In the genomic region with DNA sequence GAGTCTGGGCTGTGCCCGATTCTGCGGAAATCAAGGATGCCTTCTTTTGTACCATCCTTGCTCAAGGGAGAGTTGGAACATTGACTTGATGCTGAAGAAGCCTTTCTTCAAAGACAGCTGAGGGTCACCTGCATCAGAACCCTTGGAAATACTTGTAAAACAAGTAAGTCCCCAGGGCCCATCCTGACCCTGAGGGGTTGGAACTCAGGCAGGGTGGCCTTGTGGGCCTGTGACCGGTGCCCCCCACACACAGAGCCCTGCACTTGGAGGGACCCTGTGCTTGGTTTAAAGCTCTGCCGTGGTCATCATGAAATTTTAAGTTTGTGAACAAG, we compare ENCODE assay signal across 11 cellular contexts. TPM values are rescaled to one million over a fixed set of nuclear protein-coding genes. Genes with fewer than 3 reads are reported as not detected.
A peak's percentile ranks its signal among the peaks of the same experiment; 100 is the strongest.
DNase-seq lines count a peak whose midpoint lies in the region; ATAC-seq and TF ChIP-seq lines count a peak whose summit lies in the region.
"Had no signal": no experiment of that assay in that cellular context is flagged by ENCODE, and none has a peak within 500 bp of the region (broad histone marks: within the 10 kb centered on the region; RNA-seq: fewer than 3 reads in every experiment).

No MANE protein-coding gene starts in this region.

- H3K27me3 Mint-ChIP-seq in chondrocyte (ENCODE audit: low read depth) (no peaks in the 10 kb centered on the region), osteocyte (ENCODE audit: unreplicated experiment) (no peaks in the 10 kb centered on the region)
- H3K27me3 Mint-ChIP-seq: effector memory CD8-positive, alpha-beta T cell had no signal

- DNase-seq in MM.1S: no peak
- no peak for DNase-seq in chondrocyte (ENCODE audit: low spot score)
- DNase-seq in osteocyte (ENCODE audit: extremely low spot score, unreplicated experiment): no peak
- no peak for DNase-seq in aorta
- no peak for DNase-seq in ascending aorta (ENCODE audit: low spot score in 2 of 2)
- no peak for DNase-seq in substantia nigra (lab: John Stamatoyannopoulos, UW)
- DNase-seq: effector memory CD8-positive, alpha-beta T cell; thyroid gland had no signal

- H3K4me1 ChIP-seq in BLaER1 treated with 17β-estradiol and CSF1 and Interleukin-3, amounts not matched to agents 10 nM and 100 nM: peaks cover 26 to 61% (median 54%) of the 10 kb centered on the region in 10 experiments
- H3K4me1 ChIP-seq in MM.1S (ENCODE audit: low read length): peaks cover 22% of the 10 kb centered on the region
- peaks cover 0 to 3% of the 10 kb centered on the region in 2 donors for H3K4me1 ChIP-seq in aorta (ENCODE audit: control insufficient read depth in 1 of 2, insufficient read depth in 2 of 2, low read length in 2 of 2)
- no peaks in the 10 kb centered on the region for H3K4me1 ChIP-seq in ascending aorta
- H3K4me1 ChIP-seq: parathyroid adenoma had no signal

- peaks cover 5% of the 10 kb centered on the region for H3K36me3 Mint-ChIP-seq in chondrocyte (ENCODE audit: low read depth)
- H3K36me3 Mint-ChIP-seq in osteocyte (ENCODE audit: unreplicated experiment): no peaks in the 10 kb centered on the region

- H3K9me3 ChIP-seq in BLaER1 treated with 17β-estradiol and CSF1 and Interleukin-3, amounts not matched to agents 10 nM and 100 nM (replicated peaks in 1 of 11): peaks cover 7 to 24% (median 15%) of the 10 kb centered on the region in 11 experiments
- H3K9me3 ChIP-seq in MM.1S (replicated peaks; ENCODE audit: insufficient read depth, low read length) (no peaks in the 10 kb centered on the region), aorta (ENCODE audit: control insufficient read depth, low read length) (no peaks in the 10 kb centered on the region), ascending aorta (peaks cover 0 to 8% of the 10 kb centered on the region in 2 donors)
- H3K9me3 ChIP-seq: thyroid gland had no signal

- H3K36me3 ChIP-seq in BLaER1 treated with 17β-estradiol and CSF1 and Interleukin-3, amounts not matched to agents 10 nM and 100 nM: peaks cover 0 to 1% (median under 1%) of the 10 kb centered on the region in 11 experiments; a peak in 1 of 22 replicates
- H3K36me3 ChIP-seq in MM.1S (replicated peaks; ENCODE audit: insufficient read depth, low read length): no peaks in the 10 kb centered on the region
- H3K36me3 ChIP-seq in aorta (ENCODE audit: control insufficient read depth in 1 of 2, insufficient read depth in 2 of 2, low read length in 1 of 2): no peaks in the 10 kb centered on the region
- H3K36me3 ChIP-seq in ascending aorta: no peaks in the 10 kb centered on the region
- H3K36me3 ChIP-seq: thyroid gland had no signal

- peak overlapping the region in 7 of 11 experiments; percentile 29 to 93 (median 81); a peak in 13 of 22 replicates for H3K27ac ChIP-seq in BLaER1 treated with 17β-estradiol and CSF1 and Interleukin-3, amounts not matched to agents 10 nM and 100 nM
- peak overlapping the region; percentile 56; the same call in 1 of the 2 replicates for H3K27ac ChIP-seq in MM.1S (ENCODE audit: low read length)
- no peak overlapping the region for H3K27ac ChIP-seq in aorta (ENCODE audit: low read depth in 1 of 2, low read length in 2 of 2)
- no peak overlapping the region for H3K27ac ChIP-seq in ascending aorta
- H3K27ac ChIP-seq in substantia nigra (ENCODE audit: low read depth, low read length, poor library complexity, severe bottlenecking): no peak overlapping the region
- H3K27ac ChIP-seq: parathyroid adenoma, thyroid gland had no signal

- peaks cover 13% of the 10 kb centered on the region for H3K4me1 Mint-ChIP-seq in chondrocyte (ENCODE audit: low read depth)
- peaks cover 23% of the 10 kb centered on the region for H3K4me1 Mint-ChIP-seq in osteocyte (ENCODE audit: unreplicated experiment)

- H3K9me2 ChIP-seq in MM.1S (replicated peaks; ENCODE audit: insufficient read depth, low read length): no peaks in the 10 kb centered on the region

- H3F3A ChIP-seq in MM.1S (ENCODE audit: insufficient read depth, low read length): peaks cover 11% of the 10 kb centered on the region

- TF ChIP-seq CTCF in MM.1S (IDR thresholded peaks at IDR 0.05; ENCODE audit: low read length) (no peak), chondrocyte (IDR thresholded peaks at IDR 0.05) (no peak), osteocyte (IDR thresholded peaks at IDR 0.05) (no peak), ascending aorta (IDR thresholded peaks at IDR 0.05) (no peak)

- peak overlapping the region in 10 of 11 experiments; percentile 5 to 82 (median 49); a peak in 13 of 22 replicates for H3K9ac ChIP-seq in BLaER1 treated with 17β-estradiol and CSF1 and Interleukin-3, amounts not matched to agents 10 nM and 100 nM
- H3K9ac ChIP-seq in MM.1S (ENCODE audit: low read length): no peak overlapping the region; the same call in 1 of the 2 replicates
- H3K9ac ChIP-seq: parathyroid adenoma had no signal

- WGBS in aorta, 2 donors: 88 to 89% methylated on average over 4 of the region's 4 CpGs

- intact Hi-C loops in aorta (cut with DNase I) (no loop called here), ascending aorta (cut with DNase I) (no loop called here)

- H3K4me3 Mint-ChIP-seq in chondrocyte (ENCODE audit: unreplicated experiment) (no peak overlapping the region), osteocyte (ENCODE audit: unreplicated experiment) (no peak overlapping the region)
- H3K4me3 Mint-ChIP-seq: effector memory CD8-positive, alpha-beta T cell had no signal

- ATAC-seq in HG02571 (IDR thresholded peaks at IDR 0.05; ENCODE audit: unreplicated experiment): no peak
- no peak for ATAC-seq in aorta (ENCODE audit: low FRiP score)

- H3K27ac Mint-ChIP-seq in chondrocyte (ENCODE audit: unreplicated experiment): peak overlapping the region; percentile 6
- H3K27ac Mint-ChIP-seq in osteocyte (ENCODE audit: unreplicated experiment): peak overlapping the region; percentile 85

- H2AFZ ChIP-seq in MM.1S (ENCODE audit: low read length): 0 out of 2 replicates have a peak overlapping the region, but pooled peaks have one; percentile 21
- H2AFZ ChIP-seq: parathyroid adenoma had no signal

- H3K4me3 ChIP-seq in BLaER1 treated with 17β-estradiol and CSF1 and Interleukin-3, amounts not matched to agents 10 nM and 100 nM: no peak overlapping the region
- H3K4me3 ChIP-seq in MM.1S (ENCODE audit: low read length) (0 out of 2 replicates have a peak overlapping the region, but pooled peaks have one; percentile 24), aorta (ENCODE audit: low read length in 2 of 2) (no peak overlapping the region), ascending aorta (no peak overlapping the region)
- H3K4me3 ChIP-seq: thyroid gland had no signal

- H3K9me3 Mint-ChIP-seq in chondrocyte (ENCODE audit: low read depth): peaks cover 13% of the 10 kb centered on the region
- H3K9me3 Mint-ChIP-seq in osteocyte (ENCODE audit: unreplicated experiment): peaks cover 5% of the 10 kb centered on the region
- H3K9me3 Mint-ChIP-seq: effector memory CD8-positive, alpha-beta T cell had no signal

- H4K20me1 ChIP-seq in BLaER1 treated with 17β-estradiol and CSF1 and Interleukin-3, amounts not matched to agents 10 nM and 100 nM: no peaks in the 10 kb centered on the region
- H4K20me1 ChIP-seq in MM.1S (ENCODE audit: insufficient read depth, low read length): no peaks in the 10 kb centered on the region

- peak overlapping the region; percentile 63 to 95 (median 83) for H3K4me2 ChIP-seq in BLaER1 treated with 17β-estradiol and CSF1 and Interleukin-3, amounts not matched to agents 10 nM and 100 nM
- peak overlapping the region; percentile 57 for H3K4me2 ChIP-seq in MM.1S (ENCODE audit: low read depth, low read length)

- H3K79me2 ChIP-seq in MM.1S (ENCODE audit: low read length): no peaks in the 10 kb centered on the region
- H3K79me2 ChIP-seq: parathyroid adenoma had no signal

- no peaks in the 10 kb centered on the region for H3K27me3 ChIP-seq in BLaER1 treated with 17β-estradiol and CSF1 and Interleukin-3, amounts not matched to agents 10 nM and 100 nM
- H3K27me3 ChIP-seq in MM.1S (replicated peaks; ENCODE audit: insufficient read depth, low read length): no peaks in the 10 kb centered on the region
- no peaks in the 10 kb centered on the region for H3K27me3 ChIP-seq in aorta (ENCODE audit: control insufficient read depth in 1 of 2, insufficient read depth in 2 of 2, low read length in 1 of 2)
- H3K27me3 ChIP-seq in ascending aorta: no peaks in the 10 kb centered on the region
- H3K27me3 ChIP-seq: thyroid gland had no signal

RNA-seq across cellular contexts. Expression of a gene that starts 56.9 kb away (rescaled TPM):
- 109 to 119 TPM (median 112 TPM) in 3 replicates for total RNA-seq in chondrocyte
- total RNA-seq in osteocyte: 74.5 and 78.1 TPM in 2 replicates
- 10 to 100 TPM; 46.0 to 53.1 TPM for total RNA-seq in aorta
- 10 to 100 TPM; 18.5 to 30.4 TPM for polyA plus RNA-seq in aorta
- 18.0 TPM for total RNA-seq in ascending aorta

Comparison
In these comparisons a context has a peak if more than half of its experiments do, and no peak if none do; other contexts are left out.
1. H3K27ac ChIP-seq: peak in BLaER1 treated with 17β-estradiol and CSF1 and Interleukin-3, amounts not matched to agents 10 nM and 100 nM (7 of 11) and MM.1S (single experiment); none in aorta (0 of 2), ascending aorta (0 of 2) and substantia nigra (single experiment).